In genomic region chr10:100912013-100912608, GRCh38 we compare ENCODE assay signal across 1 cellular context.
A peak's percentile ranks its signal among the peaks of the same experiment; 100 is the strongest.
TF ChIP-seq lines count a peak whose summit lies in the region.

No MANE protein-coding gene starts in this region.

TF ChIP-seq in K562, 482 proteins besides CTCF, POLR2A, EP300 and RAD21 (continued from another document and continues in another):
- TF ChIP-seq NKRF (IDR thresholded peaks at IDR 0.05; ENCODE audit: borderline replicate concordance) (no peak), GABPB2 (CRISPR knock-in tag; conservative IDR thresholded peaks at IDR 0.05) (no peak), GTF2E2 (tag; IDR thresholded peaks at IDR 0.05) (no peak), ZNF384 (IDR thresholded peaks at IDR 0.05; ENCODE audit: low read depth, low read length) (no peak), ARID1B (IDR thresholded peaks at IDR 0.05) (peak; percentile 37; the same call in 1 of the 2 replicates), ZNF76 (CRISPR knock-in tag; IDR thresholded peaks at IDR 0.05; ENCODE audit: borderline replicate concordance) (no peak), HDAC6 (IDR thresholded peaks at IDR 0.05; ENCODE audit: low read depth, low read length) (no peak), BCOR (IDR thresholded peaks at IDR 0.05) (peak; percentile 96), ZNF584 (CRISPR knock-in tag; IDR thresholded peaks at IDR 0.05; ENCODE audit: low read depth) (0 out of 2 replicates have a peak, but pooled peaks have one; percentile 31), ZNF589 (CRISPR knock-in tag; IDR thresholded peaks at IDR 0.05; ENCODE audit: low read depth) (peak; percentile 69; the same call in 1 of the 2 replicates), RUNX1 (IDR thresholded peaks at IDR 0.05; ENCODE audit: low read depth) (no peak), ELK1 (CRISPR knock-in tag; IDR thresholded peaks at IDR 0.05) (no peak), MXD1 (CRISPR knock-in tag; IDR thresholded peaks at IDR 0.05; ENCODE audit: borderline replicate concordance, poor library complexity, severe bottlenecking) (no peak), FOXA1 (IDR thresholded peaks at IDR 0.05; ENCODE audit: borderline replicate concordance) (no peak), EWSR1 (IDR thresholded peaks at IDR 0.05; ENCODE audit: borderline replicate concordance, low read depth, partially characterized antibody) (no peak), DDX20 (tag; IDR thresholded peaks at IDR 0.05; ENCODE audit: low read depth) (no peak), TCF7 (IDR thresholded peaks at IDR 0.05; ENCODE audit: borderline replicate concordance) (no peak), SIRT6 (IDR thresholded peaks at IDR 0.05; ENCODE audit: low read depth, low read length) (no peak), CHD4 (IDR thresholded peaks at IDR 0.05; ENCODE audit: insufficient read depth, insufficient replicate concordance, low read depth, low read length, poor library complexity, severe bottlenecking) (peak; percentile 45), ADNP (tag; IDR thresholded peaks at IDR 0.05) (peak; percentile 95), GTF2A2 (tag; IDR thresholded peaks at IDR 0.05) (no peak), CEBPG (CRISPR knock-in tag; IDR thresholded peaks at IDR 0.05) (no peak), CEBPG (tag; conservative IDR thresholded peaks at IDR 0.05 in 1 of 2, IDR thresholded peaks at IDR 0.05 in 1 of 2) (no peak), GTF3C2 (IDR thresholded peaks at IDR 0.05; ENCODE audit: borderline replicate concordance, extremely low read depth, insufficient read length) (no peak), SIX5 (IDR thresholded peaks at IDR 0.05; ENCODE audit: borderline replicate concordance in 1 of 2, insufficient read depth in 1 of 2, low read depth in 1 of 2, low read length in 2 of 2) (no peak), STAT5A (IDR thresholded peaks at IDR 0.05; ENCODE audit: borderline replicate concordance, low read length) (no peak; the same call in 1 of the 2 replicates), DMBX1 (CRISPR knock-in tag; IDR thresholded peaks at IDR 0.05; ENCODE audit: borderline replicate concordance) (peak; percentile 55; the same call in 1 of the 2 replicates), KAT2B (IDR thresholded peaks at IDR 0.05; ENCODE audit: low read depth, low read length) (no peak), CHD1 (IDR thresholded peaks at IDR 0.05; ENCODE audit: low read length) (no peak), TAF9B (IDR thresholded peaks at IDR 0.05; ENCODE audit: partially characterized antibody) (no peak), SIN3B (IDR thresholded peaks at IDR 0.05; ENCODE audit: low read depth) (no peak), NCOR1 (IDR thresholded peaks at IDR 0.05) (no peak), ZBTB5 (IDR thresholded peaks at IDR 0.05) (no peak), RBM14 (IDR thresholded peaks at IDR 0.05; ENCODE audit: borderline replicate concordance, insufficient read depth, low read depth, low read length) (no peak), ATF3 (IDR thresholded peaks at IDR 0.05) (no peak), ATF3 (CRISPR knock-in tag; conservative IDR thresholded peaks at IDR 0.05) (no peak), RNF2 (IDR thresholded peaks at IDR 0.05) (no peak; the same call in 1 of the 2 replicates), GTF2B (IDR thresholded peaks at IDR 0.05; ENCODE audit: extremely low read depth, insufficient read length) (no peak), CC2D1A (IDR thresholded peaks at IDR 0.05) (no peak), MCM2 (IDR thresholded peaks at IDR 0.05; ENCODE audit: low read depth) (no peak), COPS2 (conservative IDR thresholded peaks at IDR 0.05) (no peak), RCOR1 (IDR thresholded peaks at IDR 0.05; ENCODE audit: borderline replicate concordance in 1 of 2, low read depth in 2 of 2, low read length in 2 of 2) (peak; percentile 57 to 90; a peak in 3 of 4 replicates), ZNF408 (CRISPR knock-in tag; IDR thresholded peaks at IDR 0.05; ENCODE audit: low read depth) (no peak), CBFA2T3 (IDR thresholded peaks at IDR 0.05) (peak; percentile 73), MIER1 (IDR thresholded peaks at IDR 0.05; ENCODE audit: low read depth) (no peak), DIDO1 (tag; IDR thresholded peaks at IDR 0.05; ENCODE audit: low read depth) (no peak), BHLHE40 (IDR thresholded peaks at IDR 0.05; ENCODE audit: low read length) (no peak), PBX2 (CRISPR knock-in tag; IDR thresholded peaks at IDR 0.05; ENCODE audit: low read depth) (no peak), PBX2 (tag; conservative IDR thresholded peaks at IDR 0.05; ENCODE audit: low read depth) (no peak), ZFP36 (IDR thresholded peaks at IDR 0.05; ENCODE audit: low read depth, low read length, partially characterized antibody) (no peak), CBX1 (IDR thresholded peaks at IDR 0.05; ENCODE audit: low read depth) (peak; percentile 39; the same call in 1 of the 2 replicates), RBM25 (IDR thresholded peaks at IDR 0.05; ENCODE audit: low read depth, low read length, severe bottlenecking) (peak; percentile 98), TAL1 (IDR thresholded peaks at IDR 0.05) (peak; percentile 41), CLOCK (CRISPR knock-in tag; IDR thresholded peaks at IDR 0.05; ENCODE audit: borderline replicate concordance) (no peak)
